9 cellular contexts compared by ENCODE assay signal in genomic region chr9:75933982-75934381, GRCh38.
"Had no signal": no experiment of that assay in that cellular context is flagged by ENCODE, and none has a peak within 500 bp of the region (broad histone marks: within the 10 kb centered on the region; RNA-seq: fewer than 3 reads in every experiment).

No MANE protein-coding gene starts in this region.

- H3K36me3 Mint-ChIP-seq: IgD-negative memory B cell had no signal

- DNase-seq: GM23248, H9, HCEC 1CT, Karpas-422, KBM-7 had no signal

- H3K4me2 ChIP-seq: KMS-11 had no signal

- H3K4me3 Mint-ChIP-seq: H9, IgD-negative memory B cell had no signal

- H3K4me3 ChIP-seq: GM23248 had no signal

- H2AFZ ChIP-seq: GM23248 had no signal

- FAIRE-seq: H54, HTR-8/SVneo had no signal

- H3K4me1 Mint-ChIP-seq: IgD-negative memory B cell had no signal

- H3K9me3 Mint-ChIP-seq: H9 had no signal

- H3K27me3 Mint-ChIP-seq: IgD-negative memory B cell had no signal

- H3K9ac ChIP-seq: GM23248, KMS-11 had no signal

- H3K27ac ChIP-seq: GM23248, KMS-11 had no signal

- H3K27ac Mint-ChIP-seq: IgD-negative memory B cell had no signal
